17 cellular contexts compared by ENCODE assay signal in genomic region chr22:27603823-27604190, GRCh38.
DNase-seq lines count a peak whose midpoint lies in the region; ATAC-seq and TF ChIP-seq lines count a peak whose summit lies in the region.
"Had no signal": no experiment of that assay in that cellular context is flagged by ENCODE, and none has a peak within 500 bp of the region (broad histone marks: within the 10 kb centered on the region; RNA-seq: fewer than 3 reads in every experiment).

No MANE protein-coding gene starts in this region.

- no peaks in the 10 kb centered on the region for H3K9me3 ChIP-seq in adrenal gland (replicated peaks in 1 of 3)
- H3K9me3 ChIP-seq in endodermal cell (ENCODE audit: control insufficient read depth, low read length) = peaks cover 6% of the 10 kb centered on the region

- peak; percentile 15 for DNase-seq in AG10803 (ENCODE audit: low read depth)
- peak in 4 of 7 donors; percentile 25 to 77 (median 42) for DNase-seq in adrenal gland
- DNase-seq in endodermal cell = no peak
- DNase-seq in non-pigmented ciliary epithelial cell (ENCODE audit: low read depth) = peak; percentile 32
- DNase-seq in NOMO-1 (lab: John Stamatoyannopoulos, UW; ENCODE audit: unreplicated experiment in 2 of 2) = no peak
- DNase-seq in activated T-cell treated with anti-CD3 and anti-CD28 coated beads, Interleukin-2, amount 50 U/mL, for 72 hours = no peak
- no peak for DNase-seq in COLO668 (lab: John Stamatoyannopoulos, UW; ENCODE audit: unreplicated experiment)
- DNase-seq in CD14-positive monocyte (ENCODE audit: low spot score) = no peak
- DNase-seq: CD4-positive, alpha-beta T cell; HCEC 1CT; natural killer cell; NCI-H1694; NCI-H774; PC-9 had no signal

- no peaks in the 10 kb centered on the region for H3K36me3 ChIP-seq in adrenal gland (replicated peaks in 1 of 2)
- no peaks in the 10 kb centered on the region for H3K36me3 ChIP-seq in endodermal cell (ENCODE audit: control insufficient read depth, insufficient read depth, low read length)
- H3K36me3 ChIP-seq: SJSA1 had no signal

- intact Hi-C loops in adrenal gland (cut with DNase I) = no loop called here
- intact Hi-C loops in CD14-positive monocyte (cut with micrococcal nuclease) = no loop called here

- no peak for ATAC-seq in activated T-cell treated with anti-CD3 and anti-CD28 coated beads, Interleukin-2, amount 50 U/mL, for 72 hours (replicated peaks in 1 of 2)
- ATAC-seq: natural killer cell had no signal

- H3K27me3 ChIP-seq in adrenal gland (no peaks in the 10 kb centered on the region), endodermal cell (ENCODE audit: control insufficient read depth, insufficient read depth, low read length, poor library complexity, severe bottlenecking) (peaks cover 45% of the 10 kb centered on the region)
- H3K27me3 ChIP-seq: SJSA1 had no signal

- H3K27me3 Mint-ChIP-seq in endodermal cell (ENCODE audit: insufficient read depth) (peaks cover 45% of the 10 kb centered on the region), CD14-positive monocyte (ENCODE audit: low read depth in 3 of 3) (peaks cover 0 to 4% (median 0%) of the 10 kb centered on the region in 3 donors)
- H3K27me3 Mint-ChIP-seq in activated T-cell treated with anti-CD3 and anti-CD28 coated beads, Interleukin-2, amount 50 U/mL, for 72 hours (ENCODE audit: low read depth) = no peaks in the 10 kb centered on the region

- H3K4me1 Mint-ChIP-seq in endodermal cell (peaks cover 16% of the 10 kb centered on the region), CD14-positive monocyte (peaks cover 18% of the 10 kb centered on the region)
- no peaks in the 10 kb centered on the region for H3K4me1 Mint-ChIP-seq in activated T-cell treated with anti-CD3 and anti-CD28 coated beads, Interleukin-2, amount 50 U/mL, for 72 hours (ENCODE audit: low read depth)
- H3K4me1 Mint-ChIP-seq: memory B cell, natural killer cell had no signal

- WGBS in adrenal gland, 4 donors = 48 to 64% (median 58%) methylated on average over 3 to 8 of the region's 8 CpGs
- 59 to 82% methylated on average over 4 to 8 of the region's 8 CpGs for WGBS in endodermal cell (ENCODE audit: insufficient coverage in 1 of 2, insufficient read length in 1 of 2), 2 experiments

- H3K36me3 Mint-ChIP-seq in endodermal cell (ENCODE audit: low read depth) = no peaks in the 10 kb centered on the region
- no peaks in the 10 kb centered on the region for H3K36me3 Mint-ChIP-seq in activated T-cell treated with anti-CD3 and anti-CD28 coated beads, Interleukin-2, amount 50 U/mL, for 72 hours (ENCODE audit: insufficient read depth in 2 of 2)
- H3K36me3 Mint-ChIP-seq in CD14-positive monocyte = no peaks in the 10 kb centered on the region
- H3K36me3 Mint-ChIP-seq: memory B cell, natural killer cell had no signal

- no peak overlapping the region for H3K27ac Mint-ChIP-seq in endodermal cell
- no peak overlapping the region for H3K27ac Mint-ChIP-seq in activated T-cell treated with anti-CD3 and anti-CD28 coated beads, Interleukin-2, amount 50 U/mL, for 72 hours
- no peak overlapping the region for H3K27ac Mint-ChIP-seq in CD14-positive monocyte
- H3K27ac Mint-ChIP-seq: CD4-positive, alpha-beta T cell; memory B cell; natural killer cell; T-helper 2 cell treated with Interferon-gamma antibody and Interleukin-4, amounts not matched to agents 5 μg/mL and 100 μg/mL, for 36 hours had no signal

- no peak for TF ChIP-seq POLR2A in adrenal gland (IDR thresholded peaks at IDR 0.05)

- H3K9ac ChIP-seq in endodermal cell (ENCODE audit: extremely low read depth, low read length, poor library complexity, severe bottlenecking) = no peak overlapping the region

- H3K4me3 Mint-ChIP-seq in endodermal cell (no peak overlapping the region), CD14-positive monocyte (no peak overlapping the region)
- no peak overlapping the region for H3K4me3 Mint-ChIP-seq in activated T-cell treated with anti-CD3 and anti-CD28 coated beads, Interleukin-2, amount 50 U/mL, for 72 hours
- H3K4me3 Mint-ChIP-seq: CD4-positive, alpha-beta T cell; memory B cell; natural killer cell; T-helper 2 cell treated with Interferon-gamma antibody and Interleukin-4, amounts not matched to agents 5 μg/mL and 100 μg/mL, for 36 hours had no signal

- H3K27ac ChIP-seq in adrenal gland = no peak overlapping the region
- H3K27ac ChIP-seq in endodermal cell (ENCODE audit: low read depth, low read length) = peak overlapping the region; percentile 57
- H3K27ac ChIP-seq: PC-9, SJSA1 had no signal

- TF ChIP-seq CTCF in AG10803 (conservative IDR thresholded peaks at IDR 0.05; ENCODE audit: low read length) = no peak
- TF ChIP-seq CTCF in adrenal gland (IDR thresholded peaks at IDR 0.05) = no peak
- no peak for TF ChIP-seq CTCF in endodermal cell (conservative IDR thresholded peaks at IDR 0.05)
- TF ChIP-seq CTCF in CD14-positive monocyte (IDR thresholded peaks at IDR 0.05) = no peak

- H3K9me3 Mint-ChIP-seq in endodermal cell (peaks cover 3% of the 10 kb centered on the region), CD14-positive monocyte (peaks cover 0 to 3% (median 2%) of the 10 kb centered on the region in 7 donors)
- H3K9me3 Mint-ChIP-seq in activated T-cell treated with anti-CD3 and anti-CD28 coated beads, Interleukin-2, amount 50 U/mL, for 72 hours = no peaks in the 10 kb centered on the region
- H3K9me3 Mint-ChIP-seq: CD4-positive, alpha-beta T cell; natural killer cell; T-helper 2 cell treated with Interferon-gamma antibody and Interleukin-4, amounts not matched to agents 5 μg/mL and 100 μg/mL, for 36 hours had no signal

- no peaks in the 10 kb centered on the region for H3K4me1 ChIP-seq in adrenal gland (replicated peaks in 1 of 2)
- no peaks in the 10 kb centered on the region for H3K4me1 ChIP-seq in endodermal cell (ENCODE audit: control insufficient read depth, insufficient read depth, low read length)
- H3K4me1 ChIP-seq: SJSA1 had no signal

- no peak overlapping the region for H3K4me3 ChIP-seq in AG10803 (ENCODE audit: low read length)
- H3K4me3 ChIP-seq in adrenal gland = no peak overlapping the region
- H3K4me3 ChIP-seq in endodermal cell (ENCODE audit: low read length) = no peak overlapping the region
- H3K4me3 ChIP-seq: PC-9, SJSA1 had no signal

Comparison
In these comparisons a context has a peak if more than half of its experiments do, and no peak if none do; other contexts are left out.
1. DNase-seq: peak in AG10803 (single experiment), adrenal gland (4 of 7) and non-pigmented ciliary epithelial cell (single experiment); none in endodermal cell (single experiment), NOMO-1 (0 of 2), activated T-cell treated with anti-CD3 and anti-CD28 coated beads, Interleukin-2, amount 50 U/mL, for 72 hours (0 of 2), COLO668 (single experiment) and CD14-positive monocyte (single experiment).